Comparison of ENCODE assay signal across 9 cellular contexts in the genomic region with DNA sequence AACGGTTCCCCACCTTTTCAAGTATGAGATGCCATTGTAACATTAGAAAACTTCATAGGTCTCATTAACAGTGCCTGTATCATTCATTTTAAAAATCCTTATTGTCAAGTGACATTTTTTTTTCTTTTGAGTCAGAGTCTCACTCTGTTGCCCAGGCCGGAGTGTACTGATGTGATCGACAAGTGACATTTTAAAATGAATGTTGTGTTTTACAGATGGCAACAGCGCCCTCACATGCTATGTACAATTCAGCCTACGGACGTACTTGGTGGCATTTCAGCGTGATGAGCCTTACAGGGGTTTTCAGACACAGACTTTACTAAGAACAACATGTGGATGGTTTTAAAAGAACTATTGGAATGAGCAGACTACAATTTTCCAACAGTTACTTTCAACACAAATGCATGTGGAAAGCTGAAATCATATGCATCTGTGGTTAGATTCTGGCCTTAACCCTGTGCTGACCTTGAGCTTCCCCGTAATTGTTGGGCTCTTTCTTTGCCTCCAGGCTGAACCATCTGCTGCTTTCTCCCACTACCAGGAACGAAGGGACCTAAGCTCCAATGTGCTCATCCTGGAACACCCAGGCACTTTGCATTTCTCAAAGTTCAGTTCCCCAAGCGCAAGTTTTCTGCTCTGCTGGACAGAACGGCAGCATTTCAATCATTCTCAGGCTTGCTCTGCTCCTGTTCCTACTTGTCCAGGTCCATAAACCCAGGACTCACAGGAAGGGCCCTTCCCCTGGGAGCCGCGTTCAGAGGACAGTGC.
DNase-seq lines count a peak whose midpoint lies in the region; ATAC-seq, FAIRE-seq and TF ChIP-seq lines count a peak whose summit lies in the region.
"Had no signal": no experiment of that assay in that cellular context is flagged by ENCODE, and none has a peak within 500 bp of the region (broad histone marks: within the 10 kb centered on the region; RNA-seq: fewer than 3 reads in every experiment).

No MANE protein-coding gene starts in this region.

- peak; percentile 91 for FAIRE-seq in D721Med (lab: Jason Lieb, UNC)

- H3K27ac ChIP-seq in SJCRH30: no peak overlapping the region
- H3K27ac ChIP-seq: parathyroid adenoma had no signal

- peaks cover 5% of the 10 kb centered on the region for H3K27me3 Mint-ChIP-seq in activated T-helper 2 cell treated with anti-CD3 and anti-CD28 coated beads, Interferon-gamma antibody, Interleukin-2, Interleukin-4, amounts not matched to agents 10 μg/mL and 5 μg/mL and 100 μg/mL, durations not matched to agents 14 hours and 24 hours and 36 hours (ENCODE audit: low read depth)

- no peak for ATAC-seq in HG02970 (IDR thresholded peaks at IDR 0.05; ENCODE audit: low FRiP score, unreplicated experiment)

- no peak overlapping the region for H3K4me3 ChIP-seq in SJCRH30

- H3K36me3 Mint-ChIP-seq in activated T-helper 2 cell treated with anti-CD3 and anti-CD28 coated beads, Interferon-gamma antibody, Interleukin-2, Interleukin-4, amounts not matched to agents 10 μg/mL and 5 μg/mL and 100 μg/mL, durations not matched to agents 14 hours and 24 hours and 36 hours (ENCODE audit: low read depth): no peaks in the 10 kb centered on the region

- H3K4me1 Mint-ChIP-seq in activated T-helper 2 cell treated with anti-CD3 and anti-CD28 coated beads, Interferon-gamma antibody, Interleukin-2, Interleukin-4, amounts not matched to agents 10 μg/mL and 5 μg/mL and 100 μg/mL, durations not matched to agents 14 hours and 24 hours and 36 hours (ENCODE audit: low read depth): no peaks in the 10 kb centered on the region

- no peak overlapping the region for H3K4me3 Mint-ChIP-seq in activated T-helper 2 cell treated with anti-CD3 and anti-CD28 coated beads, Interferon-gamma antibody, Interleukin-2, Interleukin-4, amounts not matched to agents 10 μg/mL and 5 μg/mL and 100 μg/mL, durations not matched to agents 14 hours and 24 hours and 36 hours (ENCODE audit: low read depth)

- TF ChIP-seq CTCF in D721Med (IDR thresholded peaks at IDR 0.05; ENCODE audit: insufficient read depth, missing control alignments): peak; percentile 47

- H3K27me3 ChIP-seq in SJCRH30: no peaks in the 10 kb centered on the region

- intact Hi-C loops in activated T-helper 2 cell treated with anti-CD3 and anti-CD28 coated beads, Interferon-gamma antibody, Interleukin-2, Interleukin-4, amounts not matched to agents 10 μg/mL and 5 μg/mL and 100 μg/mL, durations not matched to agents 14 hours and 24 hours and 36 hours (cut with micrococcal nuclease): no loop called here

- no peaks in the 10 kb centered on the region for H3K9me3 ChIP-seq in SJCRH30 (replicated peaks)

- no peaks in the 10 kb centered on the region for H3K9me3 Mint-ChIP-seq in activated T-helper 2 cell treated with anti-CD3 and anti-CD28 coated beads, Interferon-gamma antibody, Interleukin-2, Interleukin-4, amounts not matched to agents 10 μg/mL and 5 μg/mL and 100 μg/mL, durations not matched to agents 14 hours and 24 hours and 36 hours

- DNase-seq in D721Med (ENCODE audit: insufficient read length, low spot score) (no peak), HUDEP-2 (lab: John Stamatoyannopoulos, UW; ENCODE audit: unreplicated experiment in 76 of 76) (peak in 47 of 76 experiments; percentile 0 to 76 (median 12)), SJCRH30 (peak; percentile 8 to 22), fibroblast of peridontal ligament (ENCODE audit: extremely low read depth) (peak; percentile 98), retina (peak; percentile 65)
- no peak for DNase-seq in stimulated activated CD4-positive, alpha-beta T cell treated with anti-CD3 and anti-CD28 coated beads, Interleukin-1b, Interleukin-23, amount 100 ng/mL, for 48 hours
- no peak for DNase-seq in activated T-helper 2 cell treated with anti-CD3 and anti-CD28 coated beads, Interferon-gamma antibody, Interleukin-2, Interleukin-4, amounts not matched to agents 10 μg/mL and 5 μg/mL and 100 μg/mL, durations not matched to agents 14 hours and 24 hours and 36 hours (ENCODE audit: low spot score)

- no peaks in the 10 kb centered on the region for H3K4me1 ChIP-seq in SJCRH30
- H3K4me1 ChIP-seq: parathyroid adenoma had no signal

- no peak overlapping the region for H3K27ac Mint-ChIP-seq in activated T-helper 2 cell treated with anti-CD3 and anti-CD28 coated beads, Interferon-gamma antibody, Interleukin-2, Interleukin-4, amounts not matched to agents 10 μg/mL and 5 μg/mL and 100 μg/mL, durations not matched to agents 14 hours and 24 hours and 36 hours

- H3K36me3 ChIP-seq in SJCRH30: no peaks in the 10 kb centered on the region

Comparison
In these comparisons a context has a peak if more than half of its experiments do, and no peak if none do; other contexts are left out.
1. DNase-seq: peak in HUDEP-2 (47 of 76), SJCRH30 (2 of 2), fibroblast of peridontal ligament (single experiment) and retina (single experiment); none in D721Med (single experiment), stimulated activated CD4-positive, alpha-beta T cell treated with anti-CD3 and anti-CD28 coated beads, Interleukin-1b, Interleukin-23, amount 100 ng/mL, for 48 hours (single experiment) and activated T-helper 2 cell treated with anti-CD3 and anti-CD28 coated beads, Interferon-gamma antibody, Interleukin-2, Interleukin-4, amounts not matched to agents 10 μg/mL and 5 μg/mL and 100 μg/mL, durations not matched to agents 14 hours and 24 hours and 36 hours (single experiment).